In genomic region chr14:56659964-56660551, GRCh38 we compare ENCODE assay signal across 9 cellular contexts.
DNase-seq lines count a peak whose midpoint lies in the region; ATAC-seq and TF ChIP-seq lines count a peak whose summit lies in the region.
"Had no signal": no experiment of that assay in that cellular context is flagged by ENCODE, and none has a peak within 500 bp of the region (broad histone marks: within the 10 kb centered on the region; RNA-seq: fewer than 3 reads in every experiment).

No MANE protein-coding gene starts in this region.

- no peaks in the 10 kb centered on the region for H3K9me3 Mint-ChIP-seq in Calu3 (ENCODE audit: low read depth, unreplicated experiment)
- H3K9me3 Mint-ChIP-seq: IgD-negative memory B cell had no signal

- in situ Hi-C loops in mammary epithelial cell (cut with MboI; ENCODE audit: low sequenced_read_pairs in 2 of 2), result loop anchor here in 1 of 2 donors (25.0 kb wide), 1 partner anchor 527 kb away; no protein-coding TSS in a partner anchor

- no peaks in the 10 kb centered on the region for H3K79me2 ChIP-seq in mammary epithelial cell (ENCODE audit: insufficient read depth, low read length)

- intact Hi-C loops in Calu3 (cut with micrococcal nuclease; ENCODE audit: unreplicated experiment) (loop anchor here (2.0 to 10.0 kb wide), 4 partner anchors 169 to 523 kb away; no protein-coding TSS in a partner anchor), mammary epithelial cell (cut with micrococcal nuclease) (loop anchor here (1.0 to 5.0 kb wide), 4 partner anchors 168 to 717 kb away; no protein-coding TSS in a partner anchor)

- ATAC-seq in lung (ENCODE audit: insufficient read depth, low FRiP score) (peak; percentile 59), HG02678 (IDR thresholded peaks at IDR 0.05; ENCODE audit: unreplicated experiment) (no peak)

- H3K9me3 ChIP-seq in mammary epithelial cell (replicated peaks; ENCODE audit: insufficient read depth, low read length) (no peaks in the 10 kb centered on the region), lung (ENCODE audit: control insufficient read depth in 2 of 2, insufficient read depth in 1 of 2, low read length in 1 of 2) (peaks cover 0 to 1% of the 10 kb centered on the region in 2 donors)

- H3K4me3 ChIP-seq in HFF-Myc (replicated peaks; ENCODE audit: low read depth, low read length) (no peak overlapping the region), mammary epithelial cell (replicated peaks in 1 of 3; ENCODE audit: insufficient read depth in 1 of 3, low read depth in 2 of 3, low read length in 3 of 3) (no peak overlapping the region), lung (no peak overlapping the region)

- dilution Hi-C loops in mammary epithelial cell (cut with HindIII; ENCODE audit: low sequenced_read_pairs), result no loop called here

- H3K27me3 ChIP-seq in mammary epithelial cell (ENCODE audit: insufficient read depth, low read length) (no peaks in the 10 kb centered on the region), lung (ENCODE audit: control insufficient read depth, insufficient read depth) (no peaks in the 10 kb centered on the region)

- H3K4me1 Mint-ChIP-seq in Calu3 (ENCODE audit: low read depth, unreplicated experiment), result no peaks in the 10 kb centered on the region
- H3K4me1 Mint-ChIP-seq: IgD-negative memory B cell had no signal

- H3K36me3 Mint-ChIP-seq in Calu3 (ENCODE audit: insufficient read depth, unreplicated experiment), result no peaks in the 10 kb centered on the region
- H3K36me3 Mint-ChIP-seq: IgD-negative memory B cell had no signal

- H3K4me3 Mint-ChIP-seq in Calu3 (ENCODE audit: low read depth, unreplicated experiment), result no peak overlapping the region
- H3K4me3 Mint-ChIP-seq: IgD-negative memory B cell had no signal

- CTCF ChIA-PET in Calu3 (lab: Charles Lee), result no interaction called here
- CTCF ChIA-PET in mammary epithelial cell (lab: Charles Lee; ENCODE audit: low non-redundant PET), result no interaction called here

- TF ChIP-seq CTCF in Calu3 (IDR thresholded peaks at IDR 0.05; ENCODE audit: unreplicated experiment), result peak; percentile 36
- peak; percentile 55 for TF ChIP-seq CTCF in HFF-Myc (IDR thresholded peaks at IDR 0.05; ENCODE audit: low read depth, low read length, missing control alignments)
- TF ChIP-seq CTCF in mammary epithelial cell (conservative IDR thresholded peaks at IDR 0.05 in 1 of 2, IDR thresholded peaks at IDR 0.05 in 1 of 2; ENCODE audit: extremely low read depth in 1 of 2, insufficient read depth in 1 of 2, low read depth in 1 of 2, low read length in 2 of 2), result peak; percentile 80 to 86
- peak; percentile 18 for TF ChIP-seq CTCF in lung (IDR thresholded peaks at IDR 0.05; ENCODE audit: control extremely low read depth, extremely low read depth)

- H3K27ac ChIP-seq in mammary epithelial cell (ENCODE audit: insufficient read depth, low read depth, low read length) (no peak overlapping the region), lung (ENCODE audit: low read depth in 1 of 2, low read length in 1 of 2) (no peak overlapping the region)

- H3K9ac ChIP-seq in mammary epithelial cell (ENCODE audit: insufficient read depth, low read length), result no peak overlapping the region

- H4K20me1 ChIP-seq in mammary epithelial cell (ENCODE audit: insufficient read depth, low read length), result no peaks in the 10 kb centered on the region

- peaks cover 4% of the 10 kb centered on the region for H3K27me3 Mint-ChIP-seq in Calu3 (ENCODE audit: unreplicated experiment)
- H3K27me3 Mint-ChIP-seq: IgD-negative memory B cell had no signal

- H3K36me3 ChIP-seq in mammary epithelial cell (ENCODE audit: insufficient read depth, low read length) (no peaks in the 10 kb centered on the region), lung (ENCODE audit: control insufficient read depth in 2 of 2, insufficient read depth in 2 of 2, low read length in 2 of 2) (no peaks in the 10 kb centered on the region)

- DNase-seq in Calu3 (peak; percentile 4), HFF-Myc (ENCODE audit: extremely low read depth, low read depth) (peak; percentile 27), NCI-H460 (ENCODE audit: extremely low read depth, low read depth) (peak; percentile 47), mammary epithelial cell (peak; percentile 27), lung (ENCODE audit: low spot score) (no peak), mesenteric fat pad (ENCODE audit: low spot score) (no peak)
- no peak for DNase-seq in stimulated activated CD4-positive, alpha-beta T cell treated with anti-CD3 and anti-CD28 coated beads, Interleukin-4, amount 100 ng/mL, for 4 hours

- no peak overlapping the region for H2AFZ ChIP-seq in mammary epithelial cell (ENCODE audit: low read depth, low read length)

- no peak overlapping the region for H3K27ac Mint-ChIP-seq in Calu3 (ENCODE audit: unreplicated experiment)
- H3K27ac Mint-ChIP-seq: IgD-negative memory B cell had no signal

- H3K4me1 ChIP-seq in mammary epithelial cell (ENCODE audit: insufficient read depth, low read length) (no peaks in the 10 kb centered on the region), lung (ENCODE audit: control insufficient read depth in 2 of 2, insufficient read depth in 2 of 2, low read length in 2 of 2) (no peaks in the 10 kb centered on the region)

- BruUV-seq in Calu3 (replicated peaks; lab: Mats Ljungman, UMichigan) (no TSS peak), mammary epithelial cell (replicated peaks; lab: Mats Ljungman, UMichigan) (no TSS peak)

- WGBS in mammary epithelial cell (ENCODE audit: low coverage, missing lambda C conversion rate), result 27% methylated on average over 7 of the region's 7 CpGs
- WGBS in lung, 2 donors, result 36 to 46% methylated on average over 7 of the region's 7 CpGs

- no peak overlapping the region for H3K4me2 ChIP-seq in mammary epithelial cell (ENCODE audit: insufficient read depth, low read depth, low read length)

Comparison
In these comparisons a context has a peak if more than half of its experiments do, and no peak if none do; other contexts are left out.
1. DNase-seq: peak in Calu3 (single experiment), HFF-Myc (single experiment), NCI-H460 (single experiment) and mammary epithelial cell (single experiment); none in lung (single experiment), stimulated activated CD4-positive, alpha-beta T cell treated with anti-CD3 and anti-CD28 coated beads, Interleukin-4, amount 100 ng/mL, for 4 hours (0 of 2) and mesenteric fat pad (single experiment).
2. CTCF ChIP-seq: peak in every context shown above with its lines; median percentile 83 in mammary epithelial cell; 55 in HFF-Myc; 36 in Calu3; 18 in lung.